Comparison of ENCODE assay signal across 19 cellular contexts in the genomic region with DNA sequence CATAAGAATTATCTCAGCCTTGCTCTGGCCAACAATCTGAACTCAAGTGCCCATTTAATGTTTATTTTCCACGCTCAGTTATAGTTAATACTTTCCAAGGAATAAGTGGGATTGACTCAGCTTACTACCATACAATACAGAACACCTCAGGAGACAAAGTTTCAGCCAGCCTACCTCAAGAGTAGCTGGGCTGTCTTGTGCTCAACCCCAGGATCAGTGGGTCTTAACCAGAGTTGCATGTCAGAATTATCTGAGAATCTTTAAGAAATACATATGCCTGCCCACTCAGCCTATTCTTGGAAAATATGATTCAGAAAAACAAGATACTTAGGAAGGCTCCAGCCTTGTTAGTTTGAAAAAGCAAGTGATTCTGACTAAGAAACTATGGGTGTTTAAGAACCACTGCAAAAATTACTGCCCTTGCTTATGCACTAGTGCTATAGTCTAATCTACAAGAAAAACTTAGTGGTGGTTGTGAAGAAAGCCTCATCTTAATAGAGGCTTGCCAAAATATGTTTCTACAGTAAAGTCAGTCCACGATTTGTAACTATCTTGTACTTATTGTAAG. TPM values are rescaled to one million over a fixed set of nuclear protein-coding genes. Genes with fewer than 3 reads are reported as not detected.
DNase-seq lines count a peak whose midpoint lies in the region; ATAC-seq, FAIRE-seq and TF ChIP-seq lines count a peak whose summit lies in the region.
"Had no signal": no experiment of that assay in that cellular context is flagged by ENCODE, and none has a peak within 500 bp of the region (broad histone marks: within the 10 kb centered on the region; RNA-seq: fewer than 3 reads in every experiment).

No MANE protein-coding gene starts in this region.

- H3K9me3 Mint-ChIP-seq in activated CD4-positive, alpha-beta memory T cell treated with anti-CD3 and anti-CD28 coated beads, Interleukin-2, amount 10 ng/mL, durations not matched to agents 7 days and 5 days, result peaks cover 2% of the 10 kb centered on the region
- H3K9me3 Mint-ChIP-seq in activated CD4-positive, alpha-beta memory T cell treated with anti-CD3 and anti-CD28 coated beads for 36 hours, result no peaks in the 10 kb centered on the region
- H3K9me3 Mint-ChIP-seq in T-helper 2 cell treated with Interferon-gamma antibody and Interleukin-4, amounts not matched to agents 5 μg/mL and 100 μg/mL, for 36 hours, result no peaks in the 10 kb centered on the region
- H3K9me3 Mint-ChIP-seq in progenitor cell of endocrine pancreas (ENCODE audit: low read depth), result no peaks in the 10 kb centered on the region
- H3K9me3 Mint-ChIP-seq: CD8-positive, alpha-beta memory T cell had no signal

- peak overlapping the region; percentile 67 for H3K27ac Mint-ChIP-seq in activated CD4-positive, alpha-beta memory T cell treated with anti-CD3 and anti-CD28 coated beads, Interleukin-2, amount 10 ng/mL, durations not matched to agents 7 days and 5 days
- no peak overlapping the region for H3K27ac Mint-ChIP-seq in activated CD4-positive, alpha-beta memory T cell treated with anti-CD3 and anti-CD28 coated beads for 36 hours
- H3K27ac Mint-ChIP-seq in T-helper 2 cell treated with Interferon-gamma antibody and Interleukin-4, amounts not matched to agents 5 μg/mL and 100 μg/mL, for 36 hours, result peak overlapping the region; percentile 52
- H3K27ac Mint-ChIP-seq in progenitor cell of endocrine pancreas, result peak overlapping the region; percentile 12

- no peaks in the 10 kb centered on the region for H3K9me3 ChIP-seq in K562 (replicated peaks; ENCODE audit: control insufficient read depth, insufficient read depth, low read depth, low read length)
- H3K9me3 ChIP-seq: BLaER1 treated with 17β-estradiol and CSF1 and Interleukin-3, amounts not matched to agents 10 nM and 100 nM had no signal

- no peak overlapping the region for H3K4me3 ChIP-seq in K562
- H3K4me3 ChIP-seq: BLaER1 treated with 17β-estradiol and CSF1 and Interleukin-3, amounts not matched to agents 10 nM and 100 nM had no signal

- peaks cover 50% of the 10 kb centered on the region; the same call in 2 of the 3 replicates for H3K36me3 ChIP-seq in K562 (ENCODE audit: control insufficient read depth, insufficient read depth, low read length)

- in situ Hi-C loops in K562 (cut with MboI), result no loop called here

- H4K20me1 ChIP-seq in K562 (replicated peaks; ENCODE audit: control insufficient read depth, insufficient read depth, low read length), result no peaks in the 10 kb centered on the region
- H4K20me1 ChIP-seq: BLaER1 treated with 17β-estradiol and CSF1 and Interleukin-3, amounts not matched to agents 10 nM and 100 nM had no signal

- BruUV-seq in K562 (replicated peaks; lab: Mats Ljungman, UMichigan), result no TSS peak

- no peaks in the 10 kb centered on the region for H3K27me3 Mint-ChIP-seq in activated CD4-positive, alpha-beta memory T cell treated with anti-CD3 and anti-CD28 coated beads, Interleukin-2, amount 10 ng/mL, durations not matched to agents 7 days and 5 days
- H3K27me3 Mint-ChIP-seq in activated CD4-positive, alpha-beta memory T cell treated with anti-CD3 and anti-CD28 coated beads for 36 hours, result no peaks in the 10 kb centered on the region
- H3K27me3 Mint-ChIP-seq in T-helper 2 cell treated with Interferon-gamma antibody and Interleukin-4, amounts not matched to agents 5 μg/mL and 100 μg/mL, for 36 hours (ENCODE audit: low read depth), result no peaks in the 10 kb centered on the region
- H3K27me3 Mint-ChIP-seq in progenitor cell of endocrine pancreas, result no peaks in the 10 kb centered on the region
- H3K27me3 Mint-ChIP-seq: CD8-positive, alpha-beta memory T cell had no signal

- H3K9ac ChIP-seq in K562 (ENCODE audit: insufficient read depth in 1 of 2, low read depth in 2 of 2, low read length in 2 of 2), result no peak overlapping the region
- H3K9ac ChIP-seq: BLaER1 treated with 17β-estradiol and CSF1 and Interleukin-3, amounts not matched to agents 10 nM and 100 nM had no signal

- intact Hi-C loops in activated CD4-positive, alpha-beta memory T cell treated with anti-CD3 and anti-CD28 coated beads for 36 hours (cut with micrococcal nuclease), result loop anchor here (5.0 kb wide), 1 partner anchor 356 kb away; no protein-coding TSS in a partner anchor
- intact Hi-C loops in K562 (cut with micrococcal nuclease), result loop anchor here (10.0 kb wide), 1 partner anchor 774 kb away; the partner anchor contains the start of genes GLMN and RPAP2

- CTCF ChIA-PET in activated CD4-positive, alpha-beta memory T cell treated with anti-CD3 and anti-CD28 coated beads, Interleukin-2, amount 10 ng/mL, durations not matched to agents 7 days and 5 days (lab: Charles Lee), result interaction anchor here (0.6 to 1.5 kb wide), 4 partner anchors 9 to 282 kb away, joined by 3 read pairs; no protein-coding TSS in a partner anchor
- CTCF ChIA-PET in activated CD4-positive, alpha-beta memory T cell treated with anti-CD3 and anti-CD28 coated beads for 36 hours (lab: Charles Lee), result interaction anchor here (6.0 kb wide), 1 partner anchor 8 kb away, joined by 29 read pairs; no protein-coding TSS in a partner anchor
- CTCF ChIA-PET in K562 (lab: Yijun Ruan, JAX; ENCODE audit: low intra/inter-chr PET ratio), result no interaction called here

- H3K27me3 ChIP-seq in K562 (ENCODE audit: control insufficient read depth in 2 of 2, insufficient read depth in 2 of 2, low read length in 2 of 2), result no peaks in the 10 kb centered on the region
- H3K27me3 ChIP-seq: BLaER1 treated with 17β-estradiol and CSF1 and Interleukin-3, amounts not matched to agents 10 nM and 100 nM had no signal

- 90% methylated on average over 2 of the region's 2 CpGs for WGBS in K562 (ENCODE audit: insufficient coverage, low coverage, missing lambda C conversion rate)

- TF ChIP-seq CTCF in K562 (IDR thresholded peaks at IDR 0.05 in 2 of 3, conservative IDR thresholded peaks at IDR 0.05 in 1 of 3; ENCODE audit: insufficient read depth in 2 of 3, low read depth in 1 of 3, low read length in 3 of 3) (no peak), progenitor cell of endocrine pancreas (IDR thresholded peaks at IDR 0.05; ENCODE audit: unreplicated experiment) (no peak)

- no peak for TF ChIP-seq POLR2A in K562 (conservative IDR thresholded peaks at IDR 0.05)

- H3K79me2 ChIP-seq in K562 (ENCODE audit: control insufficient read depth, insufficient read depth, low read length), result no peaks in the 10 kb centered on the region

- FAIRE-seq in K562 (lab: Jason Lieb, UNC), result no peak

- no peaks in the 10 kb centered on the region; a peak in 1 of 5 replicates for H3K4me1 ChIP-seq in K562 (replicated peaks in 1 of 2; ENCODE audit: control insufficient read depth in 2 of 2, insufficient read depth in 2 of 2, low read length in 2 of 2)
- H3K4me1 ChIP-seq: BLaER1 treated with 17β-estradiol and CSF1 and Interleukin-3, amounts not matched to agents 10 nM and 100 nM had no signal

- H3K9me1 ChIP-seq in K562 (ENCODE audit: control insufficient read depth, insufficient read depth, low read length), result no peaks in the 10 kb centered on the region

- DNase-seq in activated CD4-positive, alpha-beta memory T cell treated with anti-CD3 and anti-CD28 coated beads, Interleukin-2, amount 10 ng/mL, durations not matched to agents 7 days and 5 days, result no peak
- no peak for DNase-seq in activated CD4-positive, alpha-beta memory T cell treated with anti-CD3 and anti-CD28 coated beads for 36 hours
- DNase-seq in T-helper 2 cell treated with Interferon-gamma antibody and Interleukin-4, amounts not matched to agents 5 μg/mL and 100 μg/mL, for 36 hours (ENCODE audit: low spot score), result peak; percentile 39
- DNase-seq in K562 (ENCODE audit: extremely low read depth in 1 of 4, low spot score in 3 of 4) (peak in 1 of 4 experiments; percentile 18), progenitor cell of endocrine pancreas (ENCODE audit: low spot score, unreplicated experiment) (no peak)
- no peak for DNase-seq in stimulated activated CD4-positive, alpha-beta T cell treated with anti-CD3 and anti-CD28 coated beads, Interleukin-15, amount 100 ng/mL, for 24 hours
- DNase-seq in activated naive CD4-positive, alpha-beta T cell treated with anti-CD3 and anti-CD28 coated beads, Interleukin-2, amount 50 U/mL, for 16 hours, result no peak
- DNase-seq: CD8-positive, alpha-beta memory T cell; DND-41; HCEC 1CT; IMR-90; Kasumi-1; MM.1S; NCI-H1092 treated with DMSO at 0.1 percent for 48 hours; NCI-H2081 treated with DMSO at 0.1 percent for 48 hours; NCI-H510A treated with DMSO at 0.1 percent for 48 hours; NCI-H82 had no signal

- no peak overlapping the region for H3K4me3 Mint-ChIP-seq in activated CD4-positive, alpha-beta memory T cell treated with anti-CD3 and anti-CD28 coated beads, Interleukin-2, amount 10 ng/mL, durations not matched to agents 7 days and 5 days
- H3K4me3 Mint-ChIP-seq in activated CD4-positive, alpha-beta memory T cell treated with anti-CD3 and anti-CD28 coated beads for 36 hours, result no peak overlapping the region
- no peak overlapping the region for H3K4me3 Mint-ChIP-seq in T-helper 2 cell treated with Interferon-gamma antibody and Interleukin-4, amounts not matched to agents 5 μg/mL and 100 μg/mL, for 36 hours
- no peak overlapping the region for H3K4me3 Mint-ChIP-seq in progenitor cell of endocrine pancreas (ENCODE audit: low read depth)

- no peak overlapping the region for H2AFZ ChIP-seq in K562 (ENCODE audit: low read depth, low read length)

- H3K4me2 ChIP-seq in K562 (ENCODE audit: insufficient read depth, low read length), result no peak overlapping the region
- H3K4me2 ChIP-seq: BLaER1 treated with 17β-estradiol and CSF1 and Interleukin-3, amounts not matched to agents 10 nM and 100 nM had no signal

- peaks cover 64% of the 10 kb centered on the region for H3K36me3 Mint-ChIP-seq in activated CD4-positive, alpha-beta memory T cell treated with anti-CD3 and anti-CD28 coated beads, Interleukin-2, amount 10 ng/mL, durations not matched to agents 7 days and 5 days (ENCODE audit: low read depth)
- H3K36me3 Mint-ChIP-seq in activated CD4-positive, alpha-beta memory T cell treated with anti-CD3 and anti-CD28 coated beads for 36 hours, result peaks cover 20% of the 10 kb centered on the region
- peaks cover 49% of the 10 kb centered on the region for H3K36me3 Mint-ChIP-seq in T-helper 2 cell treated with Interferon-gamma antibody and Interleukin-4, amounts not matched to agents 5 μg/mL and 100 μg/mL, for 36 hours (ENCODE audit: low read depth)
- peaks cover 18% of the 10 kb centered on the region for H3K36me3 Mint-ChIP-seq in progenitor cell of endocrine pancreas (ENCODE audit: insufficient read depth)

- ATAC-seq in K562 (peak; percentile 37; the same call in 2 of the 3 replicates), GM21381 (IDR thresholded peaks at IDR 0.05; ENCODE audit: unreplicated experiment) (no peak)

- H3K4me1 Mint-ChIP-seq in activated CD4-positive, alpha-beta memory T cell treated with anti-CD3 and anti-CD28 coated beads, Interleukin-2, amount 10 ng/mL, durations not matched to agents 7 days and 5 days, result peaks cover 41% of the 10 kb centered on the region
- H3K4me1 Mint-ChIP-seq in activated CD4-positive, alpha-beta memory T cell treated with anti-CD3 and anti-CD28 coated beads for 36 hours (ENCODE audit: low read depth), result peaks cover 32% of the 10 kb centered on the region
- H3K4me1 Mint-ChIP-seq in T-helper 2 cell treated with Interferon-gamma antibody and Interleukin-4, amounts not matched to agents 5 μg/mL and 100 μg/mL, for 36 hours (ENCODE audit: low read depth), result peaks cover 33% of the 10 kb centered on the region
- peaks cover 4% of the 10 kb centered on the region for H3K4me1 Mint-ChIP-seq in progenitor cell of endocrine pancreas (ENCODE audit: low read depth)

- TF ChIP-seq EP300 in K562 (IDR thresholded peaks at IDR 0.05; ENCODE audit: low read length), result no peak

- TF ChIP-seq RAD21 in K562 (CRISPR knock-in tag; conservative IDR thresholded peaks at IDR 0.05 in 1 of 2, IDR thresholded peaks at IDR 0.05 in 1 of 2), result no peak

- H3K27ac ChIP-seq in K562 (ENCODE audit: extremely low read depth, low read depth, low read length), result no peak overlapping the region
- H3K27ac ChIP-seq: BLaER1 treated with 17β-estradiol and CSF1 and Interleukin-3, amounts not matched to agents 10 nM and 100 nM had no signal

- POLR2A ChIA-PET in activated CD4-positive, alpha-beta memory T cell treated with anti-CD3 and anti-CD28 coated beads, Interleukin-2, amount 10 ng/mL, durations not matched to agents 7 days and 5 days (lab: Charles Lee), result interaction anchor here (1.1 to 1.7 kb wide), 3 partner anchors 19 to 284 kb away, joined by 3 to 4 read pairs (median 3); no protein-coding TSS in a partner anchor
- POLR2A ChIA-PET in activated CD4-positive, alpha-beta memory T cell treated with anti-CD3 and anti-CD28 coated beads for 36 hours (lab: Charles Lee), result no interaction called here
- POLR2A ChIA-PET in K562 (lab: Yijun Ruan, JAX), result no interaction called here

RNA-seq across cellular contexts. Expression of gene CDC7, which starts 20.4 kb away (rescaled TPM):
- total RNA-seq in activated CD4-positive, alpha-beta memory T cell treated with anti-CD3 and anti-CD28 coated beads, Interleukin-2, amount 10 ng/mL, durations not matched to agents 7 days and 5 days, result 10 to 100 TPM; 26.7 to 28.1 TPM
- total RNA-seq in activated CD4-positive, alpha-beta memory T cell treated with anti-CD3 and anti-CD28 coated beads for 36 hours, result 10 to 100 TPM; 20.2 to 20.4 TPM
- 18.0 and 54.7 TPM in 2 replicates for total RNA-seq in K562 (2011; cell fraction: chromatin; rRNA removed; ENCODE audit: low replicate concordance)
- total RNA-seq in K562 (2011; cell fraction: nucleolus; rRNA removed), result 8.5 and 10.9 TPM in 2 replicates
- 18.6 and 26.0 TPM in 2 replicates for total RNA-seq in K562 (2011; cell fraction: nucleoplasm; rRNA removed)
- total RNA-seq in K562 (2014; rRNA removed) (24.8 and 27.3 TPM in 2 replicates), K562 (2014; rRNA removed; fragmentation: Illumina TruSeq; extraction: Trizol) (44.2 and 50.5 TPM in 2 replicates), K562 (2015; rRNA removed; fragmentation: Illumina TruSeq; extraction: Trizol) (41.2 and 45.5 TPM in 2 replicates), K562 (2021) (36.8 and 37.6 TPM in 2 replicates), progenitor cell of endocrine pancreas (26.9 and 29.9 TPM in 2 replicates)
- polyA plus RNA-seq in K562 (2011; rRNA removed) (41.4 and 56.6 TPM in 2 replicates), K562 (2014; fragmentation: Illumina TruSeq; extraction: Trizol) (37.1 and 48.2 TPM in 2 replicates), K562 (2014; fragmentation: Nextera tagmentation; extraction: Ambion mirVana) (10 to 100 TPM; 22.3 to 66.8 TPM), K562 (2014; rRNA removed) (41.6 and 44.4 TPM in 2 replicates)
- polyA plus RNA-seq in K562 (2011; cell fraction: cytosol; rRNA removed), result 7.6 and 15.3 TPM in 2 replicates
- 47.4 and 67.9 TPM in 2 replicates for polyA plus RNA-seq in K562 (2011; cell fraction: nucleus; rRNA removed)
- 18.2 and 27.1 TPM in 2 replicates for polyA plus RNA-seq in K562 (2012)
- 29.5 and 33.9 TPM in 2 replicates for polyA minus RNA-seq in K562 (2011; rRNA and poly(A)+ RNA removed)
- 27.4 and 31.3 TPM in 2 replicates for polyA minus RNA-seq in K562 (2011; cell fraction: cytosol; rRNA and poly(A)+ RNA removed)
- 16.4 and 29.8 TPM in 2 replicates for polyA minus RNA-seq in K562 (2011; cell fraction: nucleus; rRNA and poly(A)+ RNA removed)
